Comparison of ENCODE assay signal across 17 cellular contexts in the genomic region with DNA sequence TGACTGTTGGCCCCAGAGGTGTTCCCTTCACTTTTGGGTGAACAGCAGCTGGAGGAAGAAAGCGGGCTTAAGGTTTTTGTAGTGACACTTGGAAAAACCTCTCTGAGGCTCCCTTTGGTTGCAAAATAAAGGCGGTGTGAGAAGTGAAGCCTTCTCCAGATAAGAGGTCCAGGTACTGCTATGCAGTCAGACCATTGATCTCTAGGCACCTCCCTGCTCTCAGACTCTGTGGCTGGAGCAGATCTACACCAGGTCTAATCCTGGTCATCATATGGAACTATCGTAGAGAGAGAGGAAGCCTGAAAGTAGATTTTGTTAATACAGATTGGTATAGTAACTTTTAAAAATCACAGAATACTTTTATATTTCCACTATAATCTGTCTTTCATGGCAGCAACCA. TPM values are rescaled to one million over a fixed set of nuclear protein-coding genes. Genes with fewer than 3 reads are reported as not detected.
DNase-seq lines count a peak whose midpoint lies in the region; ATAC-seq and TF ChIP-seq lines count a peak whose summit lies in the region.
"Had no signal": no experiment of that assay in that cellular context is flagged by ENCODE, and none has a peak within 500 bp of the region (broad histone marks: within the 10 kb centered on the region; RNA-seq: fewer than 3 reads in every experiment).

No MANE protein-coding gene starts in this region.

- peak overlapping the region; percentile 39 for H2AK5ac ChIP-seq in mesendoderm (ENCODE audit: low read length)

- ATAC-seq in upper lobe of left lung (ENCODE audit: low FRiP score in 2 of 2) (no peak), PC-3 (no peak)
- ATAC-seq: GM23338 had no signal

- H3K9me2 ChIP-seq in PC-3 (replicated peaks; ENCODE audit: low read length) = no peaks in the 10 kb centered on the region

- no peaks in the 10 kb centered on the region for H3K79me2 ChIP-seq in mesendoderm (ENCODE audit: control insufficient read depth, insufficient read depth, low read length)
- H3K79me2 ChIP-seq in PC-3 (ENCODE audit: low read length) = peaks cover 5% of the 10 kb centered on the region; the same call in 1 of the 2 replicates

- H3K23ac ChIP-seq in mesendoderm (ENCODE audit: low read length) = peak overlapping the region; percentile 90

- H4K5ac ChIP-seq in mesendoderm (ENCODE audit: low read length) = no peak overlapping the region

- WGBS in esophagus muscularis mucosa = 95% methylated on average over 2 of the region's 3 CpGs
- no CpG with 5 or more reads among the region's 3 CpGs for WGBS in mesendoderm (ENCODE audit: extremely low coverage, insufficient coverage, low lambda C conversion rate)
- 83% methylated on average over 3 of the region's 3 CpGs for WGBS in upper lobe of left lung, 2 donors
- 79 to 84% methylated on average over 3 of the region's 3 CpGs for WGBS in lower leg skin, 2 donors

- H3K27me3 ChIP-seq in ascending aorta = no peaks in the 10 kb centered on the region
- H3K27me3 ChIP-seq in esophagus muscularis mucosa = no peaks in the 10 kb centered on the region
- H3K27me3 ChIP-seq in mesendoderm (ENCODE audit: insufficient read depth, low read length, poor library complexity) = no peaks in the 10 kb centered on the region
- no peaks in the 10 kb centered on the region for H3K27me3 ChIP-seq in upper lobe of left lung
- H3K27me3 ChIP-seq in PC-3 (ENCODE audit: low read length) = no peaks in the 10 kb centered on the region
- H3K27me3 ChIP-seq: SJSA1 had no signal

- H3K56ac ChIP-seq in mesendoderm (ENCODE audit: low read length) = peak overlapping the region; percentile 27

- no peak for TF ChIP-seq EP300 in esophagus muscularis mucosa (IDR thresholded peaks at IDR 0.05)
- no peak for TF ChIP-seq EP300 in upper lobe of left lung (IDR thresholded peaks at IDR 0.05)

- TF ChIP-seq POLR2A in esophagus muscularis mucosa (IDR thresholded peaks at IDR 0.05; ENCODE audit: low read depth) = no peak
- TF ChIP-seq POLR2A in upper lobe of left lung (IDR thresholded peaks at IDR 0.05) = no peak
- no peak for TF ChIP-seq POLR2A in lower leg skin (IDR thresholded peaks at IDR 0.05)

- H3K18ac ChIP-seq in mesendoderm (ENCODE audit: low read length) = peak overlapping the region; percentile 91

- BruUV-seq in PC-3 (replicated peaks; lab: Mats Ljungman, UMichigan) = no TSS peak

- H2BK120ac ChIP-seq in mesendoderm (ENCODE audit: low read depth, low read length) = no peak overlapping the region

- no peaks in the 10 kb centered on the region for H3K36me3 ChIP-seq in ascending aorta
- H3K36me3 ChIP-seq in esophagus muscularis mucosa = peaks cover 0 to 4% (median 0%) of the 10 kb centered on the region in 4 donors
- H3K36me3 ChIP-seq in mesendoderm (ENCODE audit: control insufficient read depth, insufficient read depth, low read length) = no peaks in the 10 kb centered on the region
- H3K36me3 ChIP-seq in upper lobe of left lung = peaks cover 0 to 4% (median 0%) of the 10 kb centered on the region in 4 donors
- H3K36me3 ChIP-seq in PC-3 (ENCODE audit: low read depth, low read length) = no peaks in the 10 kb centered on the region
- H3K36me3 ChIP-seq: SJSA1 had no signal

- no peaks in the 10 kb centered on the region for H4K20me1 ChIP-seq in PC-3 (ENCODE audit: low read length)

- H2BK5ac ChIP-seq in mesendoderm (ENCODE audit: low read length) = no peak overlapping the region

- no peak overlapping the region for H3K4ac ChIP-seq in mesendoderm (ENCODE audit: low read depth, low read length)

- H3K4me2 ChIP-seq in mesendoderm (ENCODE audit: low read length) (no peak overlapping the region), PC-3 (ENCODE audit: low read length) (no peak overlapping the region)
- H3K4me2 ChIP-seq: GM23338 had no signal

- no peaks in the 10 kb centered on the region for H3F3A ChIP-seq in PC-3 (ENCODE audit: low read length, unreplicated experiment)

- no peaks in the 10 kb centered on the region for H3K79me1 ChIP-seq in mesendoderm (ENCODE audit: low read length)

- H3K9me3 ChIP-seq in ascending aorta (no peaks in the 10 kb centered on the region), esophagus muscularis mucosa (no peaks in the 10 kb centered on the region), upper lobe of left lung (no peaks in the 10 kb centered on the region), PC-3 (ENCODE audit: low read length) (no peaks in the 10 kb centered on the region)
- H3K9me3 ChIP-seq: SJSA1 had no signal

- H4K8ac ChIP-seq in mesendoderm (ENCODE audit: low read depth, low read length) = no peak overlapping the region

- H2BK15ac ChIP-seq in mesendoderm (replicated peaks; ENCODE audit: low read depth) = no peak overlapping the region

- H3K27ac ChIP-seq in ascending aorta = peak overlapping the region; percentile 47 to 59
- H3K27ac ChIP-seq in esophagus muscularis mucosa (replicated peaks in 1 of 4) = peak overlapping the region; percentile 56 to 79 (median 64)
- no peak overlapping the region for H3K27ac ChIP-seq in mesendoderm (ENCODE audit: low read depth, low read length)
- H3K27ac ChIP-seq in upper lobe of left lung = peak overlapping the region; percentile 9 to 49 (median 26)
- no peak overlapping the region for H3K27ac ChIP-seq in PC-3 (ENCODE audit: low read length)
- H3K27ac ChIP-seq: RWPE1, SJSA1 had no signal

- TF ChIP-seq CTCF in ascending aorta (IDR thresholded peaks at IDR 0.05) (no peak), esophagus muscularis mucosa (IDR thresholded peaks at IDR 0.05) (no peak), upper lobe of left lung (IDR thresholded peaks at IDR 0.05) (no peak), lower leg skin (IDR thresholded peaks at IDR 0.05) (no peak), PC-3 (conservative IDR thresholded peaks at IDR 0.05; ENCODE audit: low read depth, low read length) (no peak)

- no peak for DNase-seq in ascending aorta (ENCODE audit: low spot score in 2 of 2)
- DNase-seq in esophagus muscularis mucosa (ENCODE audit: extremely low spot score) = no peak
- no peak for DNase-seq in mesendoderm
- no peak for DNase-seq in upper lobe of left lung
- DNase-seq in lower leg skin (ENCODE audit: low spot score in 2 of 2) = no peak
- DNase-seq in glomerular visceral epithelial cell (ENCODE audit: extremely low spot score) = no peak
- DNase-seq in PC-3 = no peak
- DNase-seq: CD8-positive, alpha-beta memory T cell; DND-41; GDM1; NCI-H1436; NCI-H2081; NCI-H2227 treated with DMSO at 0.1 percent for 48 hours; NCI-H524 treated with DMSO at 0.1 percent for 48 hours had no signal

- H3K9ac ChIP-seq in mesendoderm (ENCODE audit: low read length) = no peak overlapping the region
- H3K9ac ChIP-seq in PC-3 (ENCODE audit: low read length) = no peak overlapping the region

- H3K4me3 ChIP-seq in ascending aorta (no peak overlapping the region), esophagus muscularis mucosa (no peak overlapping the region), mesendoderm (ENCODE audit: low read length) (no peak overlapping the region), upper lobe of left lung (no peak overlapping the region), lower leg skin (ENCODE audit: low read depth, poor library complexity, severe bottlenecking) (no peak overlapping the region), PC-3 (ENCODE audit: low read length) (no peak overlapping the region)
- H3K4me3 ChIP-seq: GM23338, SJSA1 had no signal

- H3K4me1 ChIP-seq in ascending aorta = peaks cover 22 to 64% of the 10 kb centered on the region in 2 donors
- H3K4me1 ChIP-seq in esophagus muscularis mucosa = peaks cover 70 to 100% (median 93%) of the 10 kb centered on the region in 4 donors
- H3K4me1 ChIP-seq in mesendoderm (ENCODE audit: control insufficient read depth, low read depth, low read length) = peaks cover 10% of the 10 kb centered on the region
- peaks cover 47 to 61% (median 50%) of the 10 kb centered on the region in 4 donors for H3K4me1 ChIP-seq in upper lobe of left lung
- H3K4me1 ChIP-seq in PC-3 (ENCODE audit: insufficient read depth, low read length) = peaks cover 18% of the 10 kb centered on the region

- H2AFZ ChIP-seq in PC-3 (ENCODE audit: low read length) = no peak overlapping the region
- H2AFZ ChIP-seq: GM23338 had no signal

- intact Hi-C loops in ascending aorta (cut with DNase I) = loop anchor here (10.0 kb wide), 1 partner anchor 705 kb away; no protein-coding TSS in a partner anchor
- intact Hi-C loops in esophagus muscularis mucosa (cut with DNase I) = no loop called here
- intact Hi-C loops in lower leg skin (cut with DNase I; ENCODE audit: low total_unique reads) = no loop called here
- intact Hi-C loops in PC-3 (cut with micrococcal nuclease) = loop anchor here (5.0 kb wide), 1 partner anchor 73 kb away; no protein-coding TSS in a partner anchor

- POLR2A ChIA-PET in PC-3 (lab: Charles Lee; ENCODE audit: unreplicated experiment) = no interaction called here

- CTCF ChIA-PET in PC-3 (lab: Charles Lee) = no interaction called here

RNA-seq across cellular contexts. Expression of gene MBNL2, which starts 47.5 kb away (rescaled TPM):
- total RNA-seq in ascending aorta = 38.7 TPM
- total RNA-seq in esophagus muscularis mucosa = 100 to 1,000 TPM in 2 of 4 donors, 10 to 100 TPM in 2; 92.8 to 132 (median 101) TPM
- 2.0 TPM for polyA plus RNA-seq in mesendoderm (2013, experiment 1 of 2)
- 2.2 TPM for polyA plus RNA-seq in mesendoderm (2013, experiment 2 of 2)
- total RNA-seq in upper lobe of left lung = 10 to 100 TPM; 40.9 to 78.4 (median 51.3) TPM
- 10 to 100 TPM; 37.6 to 59.5 (median 45.4) TPM for total RNA-seq in lower leg skin
- total RNA-seq in PC-3 (2014; rRNA removed) = 10.3 and 17.8 TPM in 2 replicates

Comparison
In these comparisons a context has a peak if more than half of its experiments do, and no peak if none do; other contexts are left out.
1. H3K27ac ChIP-seq: peak in ascending aorta (2 of 2), esophagus muscularis mucosa (4 of 4) and upper lobe of left lung (4 of 4); none in mesendoderm (single experiment) and PC-3 (single experiment).
2. intact Hi-C loops: an anchor here in ascending aorta (10.0 kb wide) and PC-3 (5.0 kb wide); none called in esophagus muscularis mucosa and lower leg skin.